ENCODE assay signal across 29 cellular contexts in the genomic region with DNA sequence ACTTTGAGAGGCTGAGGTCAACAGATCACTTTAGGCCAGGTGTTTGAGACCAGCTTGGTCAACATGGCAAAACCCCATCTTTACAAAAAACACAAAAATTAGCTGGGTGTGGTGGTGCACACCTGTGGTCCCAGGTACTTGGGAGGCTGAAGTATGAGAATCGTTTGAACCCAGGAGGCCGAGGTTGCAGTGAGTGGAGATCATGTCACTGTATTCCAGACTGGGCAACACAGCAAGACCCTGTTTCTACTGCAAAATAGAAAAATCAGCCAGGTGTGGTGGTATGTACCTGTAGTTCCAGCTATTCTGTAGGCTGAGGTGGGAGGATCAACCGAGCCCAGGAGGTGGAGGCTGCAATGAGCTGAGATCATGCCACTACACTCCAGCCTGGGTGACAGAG. TPM values are rescaled to one million over a fixed set of nuclear protein-coding genes. Genes with fewer than 3 reads are reported as not detected.
"Had no signal": no experiment of that assay in that cellular context is flagged by ENCODE, and none has a peak within 500 bp of the region (broad histone marks: within the 10 kb centered on the region; RNA-seq: fewer than 3 reads in every experiment).

No MANE protein-coding gene starts in this region.

- H3K4me3 ChIP-seq: colonic mucosa, esophagus squamous epithelium, gastrocnemius medialis, heart right ventricle, left lung, lower lobe of right lung, mucosa of descending colon had no signal

- H3K9me3 ChIP-seq: colonic mucosa, esophagus squamous epithelium, gastrocnemius medialis, heart right ventricle, left lung, lower lobe of right lung, mucosa of descending colon had no signal

- H3K9me3 Mint-ChIP-seq: dendritic cell treated with granulocyte-macrophage colony-stimulating factor and Interleukin-4, amounts not matched to agents 40 ng/mL and 50 ng/mL, for 4 days; effector memory CD8-positive, alpha-beta T cell; endodermal cell; mesothelial cell of epicardium; naive B cell had no signal

- H3K27me3 Mint-ChIP-seq: dendritic cell treated with granulocyte-macrophage colony-stimulating factor and Interleukin-4, amounts not matched to agents 40 ng/mL and 50 ng/mL, for 4 days; effector memory CD8-positive, alpha-beta T cell; naive B cell had no signal

- H3K27me3 ChIP-seq: colonic mucosa, esophagus squamous epithelium, gastrocnemius medialis, heart right ventricle, left lung had no signal

- H3K36me3 ChIP-seq: colonic mucosa, esophagus squamous epithelium, gastrocnemius medialis, heart right ventricle, left lung, lower lobe of right lung had no signal

- H3K27ac Mint-ChIP-seq: dendritic cell treated with granulocyte-macrophage colony-stimulating factor and Interleukin-4, amounts not matched to agents 40 ng/mL and 50 ng/mL, for 4 days; effector memory CD8-positive, alpha-beta T cell; endodermal cell; mesothelial cell of epicardium had no signal

- ATAC-seq: effector memory CD8-positive, alpha-beta T cell; esophagus mucosa; gastrocnemius medialis; heart right ventricle; left cardiac atrium; left lung; left ventricle myocardium superior; lower lobe of right lung; mucosa of descending colon had no signal

- H3K27ac ChIP-seq: colonic mucosa, epithelial cell of prostate, esophagus squamous epithelium, gastrocnemius medialis, heart right ventricle, left lung, lower lobe of right lung had no signal

- FAIRE-seq: endometrium, islet of Langerhans, keratinocyte had no signal

- H3K4me1 Mint-ChIP-seq: endodermal cell had no signal

- H3K4me1 ChIP-seq: colonic mucosa had no signal

- H3K4me3 Mint-ChIP-seq: dendritic cell treated with granulocyte-macrophage colony-stimulating factor and Interleukin-4, amounts not matched to agents 40 ng/mL and 50 ng/mL, for 4 days; effector memory CD8-positive, alpha-beta T cell; endodermal cell; mesothelial cell of epicardium; naive B cell had no signal

- DNase-seq: colonic mucosa; cortex of kidney; effector CD8-positive, alpha-beta T cell; effector memory CD8-positive, alpha-beta T cell; endodermal cell; erythroblast; esophagus squamous epithelium; foreskin fibroblast; foreskin melanocyte; gastrocnemius medialis; glutamatergic neuron; head of caudate nucleus; heart right ventricle; hippocampal formation; left cardiac atrium; left lung; left ventricle myocardium superior; lower lobe of right lung; mesenchymal stem cell; mucosa of descending colon; naive B cell had no signal

- H3K36me3 Mint-ChIP-seq: mesothelial cell of epicardium, naive B cell had no signal

RNA-seq across cellular contexts. Expression of a gene that starts 45.2 kb away (rescaled TPM):
- total RNA-seq: myocyte had no signal
- polyA plus RNA-seq: keratinocyte had no signal
